Comparison of ENCODE assay signal across 20 cellular contexts in genomic region chr1:84762664-84763063, GRCh38.
DNase-seq lines count a peak whose midpoint lies in the region; ATAC-seq, FAIRE-seq and TF ChIP-seq lines count a peak whose summit lies in the region.
"Had no signal": no experiment of that assay in that cellular context is flagged by ENCODE, and none has a peak within 500 bp of the region (broad histone marks: within the 10 kb centered on the region; RNA-seq: fewer than 3 reads in every experiment).

No MANE protein-coding gene starts in this region.

- H4K5ac ChIP-seq in H1 (ENCODE audit: insufficient read length, low read depth, low read length), result no peak overlapping the region

- H3K27me3 ChIP-seq in body of pancreas (no peaks in the 10 kb centered on the region), H1 (replicated peaks in 1 of 4; ENCODE audit: control insufficient read depth in 3 of 4, extremely low read depth in 1 of 4, insufficient read depth in 3 of 4, low read length in 3 of 4) (no peaks in the 10 kb centered on the region; a peak in 2 of 7 replicates), pancreas (no peaks in the 10 kb centered on the region), testis (no peaks in the 10 kb centered on the region), ascending aorta (no peaks in the 10 kb centered on the region)

- no peak for TF ChIP-seq POLR2A in body of pancreas (IDR thresholded peaks at IDR 0.05)
- no peak for TF ChIP-seq POLR2A in H1 (IDR thresholded peaks at IDR 0.05; ENCODE audit: control extremely low read depth in 1 of 2, low read depth in 2 of 2, low read length in 2 of 2)
- no peak for TF ChIP-seq POLR2A in testis (IDR thresholded peaks at IDR 0.05)

- H2BK12ac ChIP-seq in H1 (ENCODE audit: low read depth, low read length), result no peak overlapping the region

- no peak overlapping the region for H3K4me3 ChIP-seq in body of pancreas
- H3K4me3 ChIP-seq in H1 (ENCODE audit: extremely low read depth in 1 of 4, insufficient read depth in 2 of 4, low read depth in 3 of 4, low read length in 4 of 4), result no peak overlapping the region
- no peak overlapping the region for H3K4me3 ChIP-seq in pancreas
- no peak overlapping the region for H3K4me3 ChIP-seq in testis
- no peak overlapping the region for H3K4me3 ChIP-seq in ascending aorta
- H3K4me3 ChIP-seq: GM23338, HAP-1 had no signal

- peak; percentile 90 for ATAC-seq in body of pancreas
- ATAC-seq in pancreas, result peak; percentile 67 to 94 (median 87)
- ATAC-seq: GM23338 had no signal

- H2BK15ac ChIP-seq in H1 (ENCODE audit: low read length), result no peak overlapping the region

- FAIRE-seq in H1 (lab: Jason Lieb, UNC) (no peak), pancreas (lab: Jason Lieb, UNC) (no peak)
- FAIRE-seq: G401.6, GM12892, GM19239, H54 had no signal

- H3K9me3 ChIP-seq in body of pancreas (no peaks in the 10 kb centered on the region), H1 (ENCODE audit: insufficient read depth in 2 of 2, low read depth in 1 of 2, low read length in 1 of 2) (no peaks in the 10 kb centered on the region), pancreas (no peaks in the 10 kb centered on the region), testis (no peaks in the 10 kb centered on the region), ascending aorta (no peaks in the 10 kb centered on the region)
- H3K9me3 ChIP-seq: HAP-1 had no signal

- no peak overlapping the region for H3K9ac ChIP-seq in H1 (replicated peaks in 1 of 4; ENCODE audit: extremely low read depth in 1 of 4, low read depth in 3 of 4, low read length in 3 of 4)

- TF ChIP-seq CTCF in body of pancreas (IDR thresholded peaks at IDR 0.05) (no peak), H1 (IDR thresholded peaks at IDR 0.05; ENCODE audit: control extremely low read depth in 1 of 3, insufficient read depth in 1 of 3, low read depth in 1 of 3, low read length in 3 of 3) (no peak), pancreas (IDR thresholded peaks at IDR 0.05) (no peak), testis (IDR thresholded peaks at IDR 0.05) (no peak), ascending aorta (IDR thresholded peaks at IDR 0.05) (no peak)

- H3K27ac ChIP-seq in body of pancreas, result no peak overlapping the region
- no peak overlapping the region for H3K27ac ChIP-seq in H1 (ENCODE audit: low read depth, low read length)
- H3K27ac ChIP-seq in pancreas, result no peak overlapping the region
- H3K27ac ChIP-seq in testis, result no peak overlapping the region
- no peak overlapping the region for H3K27ac ChIP-seq in ascending aorta

- TF ChIP-seq EP300 in H1 (IDR thresholded peaks at IDR 0.05; ENCODE audit: borderline replicate concordance in 1 of 2, low read depth in 2 of 2, low read length in 2 of 2), result no peak

- H3K23ac ChIP-seq in H1 (ENCODE audit: insufficient read length), result no peak overlapping the region

- DNase-seq in body of pancreas (peak in 2 of 4 donors; percentile 41 to 45), H1 (ENCODE audit: low read depth in 1 of 2, low spot score in 2 of 2) (no peak), pancreas (no peak), testis (peak; percentile 44), ascending aorta (ENCODE audit: low spot score in 2 of 2) (no peak), D341Med (ENCODE audit: low spot score) (no peak), posterior cingulate gyrus (no peak)
- DNase-seq: C1 segment of cervical spinal cord; Calu3; CD4-positive, alpha-beta memory T cell; COR-L47; DMS153; DND-41; HFFc6 had no signal

- no peak overlapping the region for H2BK5ac ChIP-seq in H1 (ENCODE audit: low read depth, low read length)

- no peak overlapping the region for H3K18ac ChIP-seq in H1 (ENCODE audit: extremely low read depth, low read length)

- no peaks in the 10 kb centered on the region for H4K20me1 ChIP-seq in H1 (replicated peaks in 1 of 2; ENCODE audit: control insufficient read depth in 1 of 2, insufficient read depth in 2 of 2, low read length in 2 of 2)

- H3K4me2 ChIP-seq in H1 (ENCODE audit: insufficient read depth in 1 of 2, low read depth in 2 of 2, low read length in 2 of 2), result no peak overlapping the region
- H3K4me2 ChIP-seq: GM23338 had no signal

- no peak overlapping the region for H4K8ac ChIP-seq in H1 (ENCODE audit: extremely low read depth, insufficient read depth, low read length)

- TF ChIP-seq RAD21 in H1 (IDR thresholded peaks at IDR 0.05 in 1 of 2, conservative IDR thresholded peaks at IDR 0.05 in 1 of 2; ENCODE audit: low read depth in 2 of 2, low read length in 2 of 2), result no peak

- H3K4me1 ChIP-seq in body of pancreas (peaks cover 16% of the 10 kb centered on the region), H1 (replicated peaks in 1 of 4; ENCODE audit: control insufficient read depth in 3 of 4, insufficient read depth in 4 of 4, low read length in 3 of 4) (peaks cover 3 to 12% (median 8%) of the 10 kb centered on the region in 4 experiments), pancreas (peaks cover 0 to 2% (median 0%) of the 10 kb centered on the region in 3 donors), testis (peaks cover 6% of the 10 kb centered on the region), ascending aorta (peaks cover 0 to 7% of the 10 kb centered on the region in 2 donors)
- H3K4me1 ChIP-seq: HAP-1 had no signal

- H3K79me2 ChIP-seq in H1 (ENCODE audit: control insufficient read depth in 1 of 2, insufficient read depth in 2 of 2, low read length in 2 of 2), result no peaks in the 10 kb centered on the region

- 0 out of 2 replicates have a peak overlapping the region, but pooled peaks have one; percentile 69 for H2BK20ac ChIP-seq in H1 (ENCODE audit: low read length)

- H2AFZ ChIP-seq in H1 (ENCODE audit: low read length), result no peak overlapping the region
- H2AFZ ChIP-seq: GM23338 had no signal

- H3K36me3 ChIP-seq in body of pancreas (replicated peaks in 1 of 2; ENCODE audit: insufficient read depth in 1 of 2, low read depth in 2 of 2) (no peaks in the 10 kb centered on the region), H1 (ENCODE audit: control insufficient read depth in 2 of 4, insufficient read depth in 4 of 4, low read length in 3 of 4) (no peaks in the 10 kb centered on the region), pancreas (no peaks in the 10 kb centered on the region), testis (ENCODE audit: low read depth, missing control alignments) (no peaks in the 10 kb centered on the region), ascending aorta (no peaks in the 10 kb centered on the region)
- H3K36me3 ChIP-seq: HAP-1 had no signal

- H3K4ac ChIP-seq in H1 (replicated peaks; ENCODE audit: insufficient read length, low read depth, low read length), result no peak overlapping the region

- H3K14ac ChIP-seq in H1 (ENCODE audit: insufficient read length), result no peak overlapping the region

- H2AK5ac ChIP-seq in H1 (ENCODE audit: low read depth, low read length), result no peak overlapping the region

- H4K91ac ChIP-seq in H1 (replicated peaks; ENCODE audit: insufficient read length, low read length), result no peak overlapping the region

- H3K56ac ChIP-seq in H1 (replicated peaks; ENCODE audit: insufficient read length, low read depth, low read length), result no peak overlapping the region

- H3K23me2 ChIP-seq in H1 (ENCODE audit: low read depth, low read length), result no peaks in the 10 kb centered on the region

- intact Hi-C loops in body of pancreas (cut with DNase I) (loop anchor here (10.0 kb wide), 1 partner anchor 628 kb away; no protein-coding TSS in a partner anchor), pancreas (cut with DNase I) (loop anchor here in 2 of 3 donors (5.0 to 10.0 kb wide), 4 partner anchors 138 to 625 kb away; no protein-coding TSS in a partner anchor), testis (cut with DNase I; ENCODE audit: low total_unique reads) (no loop called here), ascending aorta (cut with DNase I) (no loop called here), posterior cingulate gyrus (cut with DNase I) (no loop called here)

- POLR2A ChIA-PET in H1 (lab: Charles Lee; ENCODE audit: partially characterized antibody), result no interaction called here

- no peaks in the 10 kb centered on the region for H3K79me1 ChIP-seq in H1 (ENCODE audit: low read depth, low read length)

- CTCF ChIA-PET in H1 (lab: Charles Lee; ENCODE audit: partially characterized antibody), result interaction anchor here (0.6 to 12.4 kb wide), 10 partner anchors 10 to 322 kb away, joined by 3 to 164 read pairs (median 3); partner anchors contain the start of genes GNG5 and SPATA1

- H2BK120ac ChIP-seq in H1 (replicated peaks; ENCODE audit: low read depth, low read length), result no peak overlapping the region

- 16 to 38% methylated on average over 5 of the region's 5 CpGs for WGBS in body of pancreas, 2 donors
- 97% methylated on average over 5 of the region's 5 CpGs; no CpG with 5 or more reads in 1 of the 2 experiments for WGBS in H1 (ENCODE audit: extremely low coverage in 1 of 2, insufficient coverage in 1 of 2, insufficient read length in 1 of 2, insufficient replicate concordance in 2 of 2, low coverage in 1 of 2, low lambda C conversion rate in 2 of 2, missing lambda C conversion rate in 1 of 2), 2 experiments
- WGBS in pancreas, 2 donors, result 39 to 40% methylated on average over 5 of the region's 5 CpGs
- WGBS in testis, 2 donors, result 37 to 42% methylated on average over 5 of the region's 5 CpGs

TF ChIP-seq in H1, 55 proteins besides CTCF, POLR2A, EP300 and RAD21:
- TF ChIP-seq CREB1 (IDR thresholded peaks at IDR 0.05) (no peak), SRF (IDR thresholded peaks at IDR 0.05; ENCODE audit: low read depth, low read length) (no peak), GABPA (IDR thresholded peaks at IDR 0.05; ENCODE audit: borderline replicate concordance, insufficient read depth, low read length) (no peak), BRCA1 (IDR thresholded peaks at IDR 0.05; ENCODE audit: low read depth, low read length) (no peak), SP2 (IDR thresholded peaks at IDR 0.05; ENCODE audit: low read length) (no peak), KDM5A (IDR thresholded peaks at IDR 0.05; ENCODE audit: low read length) (no peak), PHF8 (conservative IDR thresholded peaks at IDR 0.05; ENCODE audit: low read depth, low read length) (no peak), CHD1 (IDR thresholded peaks at IDR 0.05; ENCODE audit: low read depth, low read length) (no peak), FOSL1 (IDR thresholded peaks at IDR 0.05; ENCODE audit: insufficient read depth, low read depth, low read length) (no peak), TEAD4 (IDR thresholded peaks at IDR 0.05; ENCODE audit: low read depth, low read length) (no peak), JUND (IDR thresholded peaks at IDR 0.05; ENCODE audit: low read length) (no peak), SIRT6 (IDR thresholded peaks at IDR 0.05; ENCODE audit: low read length) (no peak), ZNF274 (IDR thresholded peaks at IDR 0.05; ENCODE audit: borderline replicate concordance, extremely low read depth, low read length) (no peak), RFX5 (IDR thresholded peaks at IDR 0.05; ENCODE audit: borderline replicate concordance, low read depth, low read length) (no peak)

Comparison
In these comparisons a context has a peak if more than half of its experiments do, and no peak if none do; other contexts are left out.
1. intact Hi-C loops: an anchor here in body of pancreas (10.0 kb wide) and pancreas (5.0 to 10.0 kb wide); none called in testis, ascending aorta and posterior cingulate gyrus.